24 cellular contexts compared by ENCODE assay signal in genomic region chr2:24012521-24013245, GRCh38. TPM values are rescaled to one million over a fixed set of nuclear protein-coding genes. Genes with fewer than 3 reads are reported as not detected.
DNase-seq lines count a peak whose midpoint lies in the region; ATAC-seq, FAIRE-seq and TF ChIP-seq lines count a peak whose summit lies in the region.
"Had no signal": no experiment of that assay in that cellular context is flagged by ENCODE, and none has a peak within 500 bp of the region (broad histone marks: within the 10 kb centered on the region; RNA-seq: fewer than 3 reads in every experiment).

No MANE protein-coding gene starts in this region.

- peak overlapping the region; percentile 2 for H2AK5ac ChIP-seq in trophoblast cell (ENCODE audit: low read length)

- H3K27ac Mint-ChIP-seq in CD8-positive, alpha-beta memory T cell, result peak overlapping the region in 1 of 8 donors; percentile 62
- H3K27ac Mint-ChIP-seq: CD8-positive, alpha-beta T cell had no signal

- no peak overlapping the region for H4K12ac ChIP-seq in trophoblast cell (ENCODE audit: low read depth, low read length)

- H3K79me1 ChIP-seq in trophoblast cell (ENCODE audit: low read length), result peaks cover 15% of the 10 kb centered on the region

- no peak overlapping the region for H4K8ac ChIP-seq in trophoblast cell (ENCODE audit: low read depth, low read length)

- H3K36me3 ChIP-seq in CD8-positive, alpha-beta memory T cell (ENCODE audit: insufficient read depth, low read length), result no peaks in the 10 kb centered on the region
- H3K36me3 ChIP-seq in K562 (ENCODE audit: control insufficient read depth, insufficient read depth, low read length) (peaks cover 22% of the 10 kb centered on the region), trophoblast cell (ENCODE audit: control insufficient read depth in 1 of 2, insufficient read depth in 2 of 2, low read length in 2 of 2) (no peaks in the 10 kb centered on the region), H7 (replicated peaks; ENCODE audit: control insufficient read depth, insufficient read depth, low read length) (no peaks in the 10 kb centered on the region)
- H3K36me3 ChIP-seq: Peyer's patch had no signal

- CTCF ChIA-PET in CD8-positive, alpha-beta memory T cell (lab: Charles Lee), result interaction anchor here (1.2 kb wide), 1 partner anchor 14 kb away, joined by 3 read pairs; no protein-coding TSS in a partner anchor
- CTCF ChIA-PET in K562 (lab: Yijun Ruan, JAX; ENCODE audit: low intra/inter-chr PET ratio), result no interaction called here

- peaks cover 9 to 15% (median 9%) of the 10 kb centered on the region in 3 donors for H3K4me1 Mint-ChIP-seq in CD8-positive, alpha-beta memory T cell

- H3K18ac ChIP-seq in trophoblast cell (ENCODE audit: low read length), result no peak overlapping the region

- H3K4me3 Mint-ChIP-seq in CD8-positive, alpha-beta memory T cell, result no peak overlapping the region
- H3K4me3 Mint-ChIP-seq: CD8-positive, alpha-beta T cell had no signal

- no peak overlapping the region for H3K4ac ChIP-seq in trophoblast cell (ENCODE audit: low read depth, low read length)

- BruUV-seq in K562 (replicated peaks; lab: Mats Ljungman, UMichigan), result no TSS peak

- no peak overlapping the region for H2BK120ac ChIP-seq in trophoblast cell (ENCODE audit: insufficient read depth, low read length, poor library complexity)

- TF ChIP-seq POLR2A in K562 (conservative IDR thresholded peaks at IDR 0.05), result no peak

- H3K27me3 ChIP-seq in CD8-positive, alpha-beta memory T cell (ENCODE audit: insufficient read depth, low read length, poor library complexity, severe bottlenecking), result peaks cover 10% of the 10 kb centered on the region
- no peaks in the 10 kb centered on the region for H3K27me3 ChIP-seq in K562 (ENCODE audit: control insufficient read depth in 2 of 2, insufficient read depth in 2 of 2, low read length in 2 of 2)
- peaks cover 15% of the 10 kb centered on the region for H3K27me3 ChIP-seq in trophoblast cell (ENCODE audit: insufficient read depth, low read length)
- peaks cover 15% of the 10 kb centered on the region for H3K27me3 ChIP-seq in H7 (ENCODE audit: control insufficient read depth, insufficient read depth, low read length)

- intact Hi-C loops in K562 (cut with micrococcal nuclease), result loop anchor here (5.0 to 10.0 kb wide), 2 partner anchors 70 to 188 kb away; partner anchors contain the start of gene UBXN2A

- no peak overlapping the region for H3K14ac ChIP-seq in trophoblast cell (ENCODE audit: low read length)

- H3K4me1 ChIP-seq in CD8-positive, alpha-beta memory T cell (ENCODE audit: insufficient read depth, low read length), result no peaks in the 10 kb centered on the region
- H3K4me1 ChIP-seq in K562 (replicated peaks in 1 of 2; ENCODE audit: control insufficient read depth in 2 of 2, insufficient read depth in 2 of 2, low read length in 2 of 2) (peaks cover 43 to 64% of the 10 kb centered on the region in 2 experiments), trophoblast cell (ENCODE audit: control insufficient read depth in 1 of 2, insufficient read depth in 2 of 2, low read length in 2 of 2) (peaks cover 22 to 29% of the 10 kb centered on the region in 2 experiments)

- H3K4me2 ChIP-seq in K562 (ENCODE audit: insufficient read depth, low read length) (peak overlapping the region; percentile 93), trophoblast cell (ENCODE audit: low read length) (no peak overlapping the region)

- H3K9me3 Mint-ChIP-seq in CD8-positive, alpha-beta memory T cell, result no peaks in the 10 kb centered on the region
- H3K9me3 Mint-ChIP-seq: CD8-positive, alpha-beta T cell had no signal

- peak overlapping the region; percentile 82 for H3K27ac ChIP-seq in CD8-positive, alpha-beta memory T cell (ENCODE audit: low read depth, low read length)
- peak overlapping the region; percentile 99 for H3K27ac ChIP-seq in K562 (ENCODE audit: extremely low read depth, low read depth, low read length)
- H3K27ac ChIP-seq in trophoblast cell (ENCODE audit: low read depth, low read length), result no peak overlapping the region
- H3K27ac ChIP-seq: C4-2B, Peyer's patch, SK-N-MC had no signal

- H4K91ac ChIP-seq in trophoblast cell (ENCODE audit: low read depth, low read length), result no peak overlapping the region

- H4K20me1 ChIP-seq in K562 (replicated peaks; ENCODE audit: control insufficient read depth, insufficient read depth, low read length), result no peaks in the 10 kb centered on the region; the same call in 1 of the 2 replicates

- no peaks in the 10 kb centered on the region for H3K9me1 ChIP-seq in K562 (ENCODE audit: control insufficient read depth, insufficient read depth, low read length)

- H3K79me2 ChIP-seq in K562 (ENCODE audit: control insufficient read depth, insufficient read depth, low read length), result peaks cover 46% of the 10 kb centered on the region
- peaks cover 6% of the 10 kb centered on the region for H3K79me2 ChIP-seq in trophoblast cell (ENCODE audit: control insufficient read depth, insufficient read depth, low read length, poor library complexity)

- H3K9ac ChIP-seq in K562 (ENCODE audit: insufficient read depth in 1 of 2, low read depth in 2 of 2, low read length in 2 of 2) (peak overlapping the region; percentile 63 to 95; a peak in 3 of 4 replicates), trophoblast cell (ENCODE audit: low read length) (no peak overlapping the region)

- in situ Hi-C loops in K562 (cut with MboI), result no loop called here

- H3K9me3 ChIP-seq in CD8-positive, alpha-beta memory T cell (ENCODE audit: low read length), result no peaks in the 10 kb centered on the region
- H3K9me3 ChIP-seq in K562 (replicated peaks; ENCODE audit: control insufficient read depth, insufficient read depth, low read depth, low read length) (no peaks in the 10 kb centered on the region), trophoblast cell (ENCODE audit: insufficient read depth, low read depth, low read length) (peaks cover 2% of the 10 kb centered on the region)
- H3K9me3 ChIP-seq: Peyer's patch had no signal

- H2BK12ac ChIP-seq in trophoblast cell (ENCODE audit: low read length), result no peak overlapping the region

- DNase-seq in CD8-positive, alpha-beta memory T cell, result no peak
- peak; percentile 12 for DNase-seq in M059J (ENCODE audit: low read depth)
- DNase-seq in K562 (ENCODE audit: extremely low read depth in 1 of 4, low spot score in 3 of 4), result no peak
- DNase-seq in trophoblast cell, result no peak
- no peak for DNase-seq in activated CD4-positive, CD25-positive, alpha-beta regulatory T cell (lab: John Stamatoyannopoulos, UW)
- no peak for DNase-seq in C1 segment of cervical spinal cord (lab: John Stamatoyannopoulos, UW)
- no peak for DNase-seq in H7
- DNase-seq: AML-193; Calu3; CD8-positive, alpha-beta T cell; DMS79 treated with DMSO at 0.1 percent for 48 hours; GF-D8; Karpas-422; NCI-H2029; NCI-H526 treated with DMSO at 0.1 percent for 48 hours; Peyer's patch; SIG-M5 had no signal

- H3K36me3 Mint-ChIP-seq in CD8-positive, alpha-beta memory T cell, result peaks cover 0 to 1% (median 0%) of the 10 kb centered on the region in 3 donors
- H3K36me3 Mint-ChIP-seq: CD8-positive, alpha-beta T cell had no signal

- H2BK5ac ChIP-seq in trophoblast cell (ENCODE audit: low read depth, low read length, poor library complexity), result no peak overlapping the region

- POLR2A ChIA-PET in CD8-positive, alpha-beta memory T cell (lab: Charles Lee), result no interaction called here
- POLR2A ChIA-PET in K562 (lab: Yijun Ruan, JAX), result interaction anchor here (0.7 to 2.1 kb wide), 6 partner anchors 8 to 78 kb away, joined by 3 to 5 read pairs (median 4); no protein-coding TSS in a partner anchor

- 43% methylated on average over 9 of the region's 9 CpGs for WGBS in K562 (ENCODE audit: insufficient coverage, low coverage, missing lambda C conversion rate)
- no CpG with 5 or more reads among the region's 9 CpGs for WGBS in trophoblast cell (ENCODE audit: extremely low coverage, insufficient coverage, insufficient read length)

- no peak overlapping the region for H3K4me3 ChIP-seq in CD8-positive, alpha-beta memory T cell (ENCODE audit: low read length)
- H3K4me3 ChIP-seq in K562 (no peak overlapping the region), trophoblast cell (ENCODE audit: low read depth, low read length) (no peak overlapping the region), H7 (ENCODE audit: insufficient read depth, low read depth, low read length) (no peak overlapping the region)
- H3K4me3 ChIP-seq: Peyer's patch, SK-N-MC had no signal

- FAIRE-seq in K562 (lab: Jason Lieb, UNC), result peak; percentile 29
- FAIRE-seq: A204.1, GM12892, H1 had no signal

- no peak for TF ChIP-seq CTCF in K562 (IDR thresholded peaks at IDR 0.05 in 2 of 3, conservative IDR thresholded peaks at IDR 0.05 in 1 of 3; ENCODE audit: insufficient read depth in 2 of 3, low read depth in 1 of 3, low read length in 3 of 3)

- no peak for TF ChIP-seq EP300 in K562 (IDR thresholded peaks at IDR 0.05; ENCODE audit: low read length)

- H3K27me3 Mint-ChIP-seq in CD8-positive, alpha-beta memory T cell, result peaks cover 25 to 46% of the 10 kb centered on the region in 2 donors

- no peak overlapping the region for H3K23ac ChIP-seq in trophoblast cell (ENCODE audit: low read length)

- H2AFZ ChIP-seq in K562 (ENCODE audit: low read depth, low read length), result peak overlapping the region; percentile 0; the same call in 1 of the 2 replicates
- no peak overlapping the region for H2AFZ ChIP-seq in trophoblast cell (ENCODE audit: insufficient read depth, low read length, poor library complexity)

- ATAC-seq in K562, result no peak
- ATAC-seq: CD8-positive, alpha-beta T cell; HCT116 had no signal

- TF ChIP-seq RAD21 in K562 (CRISPR knock-in tag; conservative IDR thresholded peaks at IDR 0.05 in 1 of 2, IDR thresholded peaks at IDR 0.05 in 1 of 2), result no peak

RNA-seq across cellular contexts. Expression of gene MFSD2B, which starts 2.8 kb away (rescaled TPM):
- under 1 TPM in 1 of 2 experiments, not detected in 1; 0.24 TPM for total RNA-seq in CD8-positive, alpha-beta memory T cell
- not detected for polyA plus RNA-seq in CD8-positive, alpha-beta memory T cell
- not detected in 2 replicates for total RNA-seq in M059J (2014; rRNA removed; shearing (Covaris generic))
- total RNA-seq in K562 (2011; cell fraction: chromatin; rRNA removed; ENCODE audit: low replicate concordance), result 9.6 and 15.1 TPM in 2 replicates
- total RNA-seq in K562 (2011; cell fraction: nucleolus; rRNA removed), result 9.7 and 11.7 TPM in 2 replicates
- 8.9 and 13.0 TPM in 2 replicates for total RNA-seq in K562 (2011; cell fraction: nucleoplasm; rRNA removed)
- total RNA-seq in K562 (2014; rRNA removed) (5.5 and 9.1 TPM in 2 replicates), K562 (2014; rRNA removed; fragmentation: Illumina TruSeq; extraction: Trizol) (5.2 and 6.8 TPM in 2 replicates), K562 (2015; rRNA removed; fragmentation: Illumina TruSeq; extraction: Trizol) (7.2 and 8.0 TPM in 2 replicates), K562 (2021) (10.4 and 10.9 TPM in 2 replicates)
- polyA plus RNA-seq in K562 (2011; rRNA removed) (6.8 and 8.0 TPM in 2 replicates), K562 (2014; fragmentation: Illumina TruSeq; extraction: Trizol) (10.5 and 10.7 TPM in 2 replicates), K562 (2014; fragmentation: Nextera tagmentation; extraction: Ambion mirVana) (1 to 10 TPM; 2.6 to 3.6 TPM), K562 (2014; rRNA removed) (8.4 and 9.9 TPM in 2 replicates)
- 4.5 and 9.0 TPM in 2 replicates for polyA plus RNA-seq in K562 (2011; cell fraction: cytosol; rRNA removed)
- polyA plus RNA-seq in K562 (2011; cell fraction: nucleus; rRNA removed), result 10.2 and 25.4 TPM in 2 replicates
- polyA plus RNA-seq in K562 (2012), result 9.0 and 11.1 TPM in 2 replicates
- 2.2 and 3.3 TPM in 2 replicates for polyA minus RNA-seq in K562 (2011; rRNA and poly(A)+ RNA removed)
- polyA minus RNA-seq in K562 (2011; cell fraction: cytosol; rRNA and poly(A)+ RNA removed), result 3.4 and 4.2 TPM in 2 replicates
- 4.2 and 8.2 TPM in 2 replicates for polyA minus RNA-seq in K562 (2011; cell fraction: nucleus; rRNA and poly(A)+ RNA removed)
- 0.12 and 0.15 TPM in 2 replicates for polyA plus RNA-seq in trophoblast cell (2013)
- 0.11 and 0.21 TPM in 2 replicates for total RNA-seq in H7 (2014; rRNA removed; shearing (Covaris generic))
- total RNA-seq: Calu3, Peyer's patch had no signal

RNA-seq across cellular contexts. Expression of gene WDCP, which starts 34.5 kb away (rescaled TPM):
- 10 to 100 TPM; 29.4 to 31.9 TPM for total RNA-seq in CD8-positive, alpha-beta memory T cell
- polyA plus RNA-seq in CD8-positive, alpha-beta memory T cell, result 4.3 TPM
- 12.1 and 12.8 TPM in 2 replicates for total RNA-seq in M059J (2014; rRNA removed; shearing (Covaris generic))
- 40.6 and 41.2 TPM in 2 replicates for total RNA-seq in K562 (2011; cell fraction: chromatin; rRNA removed; ENCODE audit: low replicate concordance)
- 18.8 and 21.0 TPM in 2 replicates for total RNA-seq in K562 (2011; cell fraction: nucleolus; rRNA removed)
- 22.8 and 23.7 TPM in 2 replicates for total RNA-seq in K562 (2011; cell fraction: nucleoplasm; rRNA removed)
- total RNA-seq in K562 (2014; rRNA removed) (10.1 and 13.2 TPM in 2 replicates), K562 (2014; rRNA removed; fragmentation: Illumina TruSeq; extraction: Trizol) (21.8 and 23.0 TPM in 2 replicates), K562 (2015; rRNA removed; fragmentation: Illumina TruSeq; extraction: Trizol) (20.0 and 20.8 TPM in 2 replicates), K562 (2021) (30.4 and 31.0 TPM in 2 replicates)
- polyA plus RNA-seq in K562 (2011; rRNA removed) (36.2 and 41.4 TPM in 2 replicates), K562 (2014; fragmentation: Illumina TruSeq; extraction: Trizol) (18.9 and 24.9 TPM in 2 replicates), K562 (2014; fragmentation: Nextera tagmentation; extraction: Ambion mirVana) (10 to 100 TPM; 11.9 to 25.1 TPM), K562 (2014; rRNA removed) (14.2 and 16.2 TPM in 2 replicates)
- polyA plus RNA-seq in K562 (2011; cell fraction: cytosol; rRNA removed), result 18.2 and 21.5 TPM in 2 replicates
- polyA plus RNA-seq in K562 (2011; cell fraction: nucleus; rRNA removed), result 35.7 and 40.6 TPM in 2 replicates
- polyA plus RNA-seq in K562 (2012), result 8.0 and 12.1 TPM in 2 replicates
- 51.8 and 69.9 TPM in 2 replicates for polyA minus RNA-seq in K562 (2011; rRNA and poly(A)+ RNA removed)
- 7.6 and 12.2 TPM in 2 replicates for polyA minus RNA-seq in K562 (2011; cell fraction: cytosol; rRNA and poly(A)+ RNA removed)
- polyA minus RNA-seq in K562 (2011; cell fraction: nucleus; rRNA and poly(A)+ RNA removed), result 10.0 and 11.9 TPM in 2 replicates
- polyA plus RNA-seq in trophoblast cell (2013), result 4.3 and 4.7 TPM in 2 replicates
- total RNA-seq in H7 (2014; rRNA removed; shearing (Covaris generic)), result 21.8 and 22.8 TPM in 2 replicates

RNA-seq across cellular contexts. Expression of gene FKBP1B, which starts 36.9 kb away (rescaled TPM):
- 1 to 10 TPM; 2.5 to 3.7 TPM for total RNA-seq in CD8-positive, alpha-beta memory T cell
- 5.3 TPM for polyA plus RNA-seq in CD8-positive, alpha-beta memory T cell
- total RNA-seq in M059J (2014; rRNA removed; shearing (Covaris generic)), result 6.6 and 9.7 TPM in 2 replicates
- 4.5 and 7.5 TPM in 2 replicates for total RNA-seq in K562 (2011; cell fraction: chromatin; rRNA removed; ENCODE audit: low replicate concordance)
- 2.4 and 2.7 TPM in 2 replicates for total RNA-seq in K562 (2011; cell fraction: nucleolus; rRNA removed)
- 3.9 and 7.7 TPM in 2 replicates for total RNA-seq in K562 (2011; cell fraction: nucleoplasm; rRNA removed)
- total RNA-seq in K562 (2014; rRNA removed) (1.6 and 2.0 TPM in 2 replicates), K562 (2014; rRNA removed; fragmentation: Illumina TruSeq; extraction: Trizol) (2.4 and 2.8 TPM in 2 replicates), K562 (2015; rRNA removed; fragmentation: Illumina TruSeq; extraction: Trizol) (1.3 and 1.6 TPM in 2 replicates), K562 (2021) (1.6 and 2.4 TPM in 2 replicates)
- polyA plus RNA-seq in K562 (2011; rRNA removed) (9.4 and 14.1 TPM in 2 replicates), K562 (2014; fragmentation: Illumina TruSeq; extraction: Trizol) (2.8 and 2.9 TPM in 2 replicates), K562 (2014; fragmentation: Nextera tagmentation; extraction: Ambion mirVana) (1 to 10 TPM in 1 of 2 experiments, under 1 TPM in 1; 0.58 to 1.2 TPM), K562 (2014; rRNA removed) (2.3 and 3.7 TPM in 2 replicates)
- 10.5 and 10.6 TPM in 2 replicates for polyA plus RNA-seq in K562 (2011; cell fraction: cytosol; rRNA removed)
- 10.7 and 14.9 TPM in 2 replicates for polyA plus RNA-seq in K562 (2011; cell fraction: nucleus; rRNA removed)
- polyA plus RNA-seq in K562 (2012), result 2.8 and 3.7 TPM in 2 replicates
- 4.1 and 7.1 TPM in 2 replicates for polyA minus RNA-seq in K562 (2011; rRNA and poly(A)+ RNA removed)
- 2.2 TPM in 1 of 2 replicates, not detected in the other for polyA minus RNA-seq in K562 (2011; cell fraction: cytosol; rRNA and poly(A)+ RNA removed)
- polyA minus RNA-seq in K562 (2011; cell fraction: nucleus; rRNA and poly(A)+ RNA removed), result 0.81 and 1.9 TPM in 2 replicates
- polyA plus RNA-seq in trophoblast cell (2013), result 22.2 and 23.6 TPM in 2 replicates
- 40.5 and 43.5 TPM in 2 replicates for total RNA-seq in H7 (2014; rRNA removed; shearing (Covaris generic))
- total RNA-seq: NCI-H460 had no signal
